In genomic region chr6:158561247-158561884, GRCh38 we compare ENCODE assay signal across 8 cellular contexts. TPM values are rescaled to one million over a fixed set of nuclear protein-coding genes. Genes with fewer than 3 reads are reported as not detected.
DNase-seq lines count a peak whose midpoint lies in the region; ATAC-seq and TF ChIP-seq lines count a peak whose summit lies in the region.

No MANE protein-coding gene starts in this region.

- H3K36me3 ChIP-seq in GM06990 (ENCODE audit: control insufficient read depth, insufficient read depth, low read length) (no peaks in the 10 kb centered on the region), SJSA1 (peaks cover 14% of the 10 kb centered on the region), psoas muscle (ENCODE audit: insufficient read depth in 1 of 2, low read depth in 1 of 2) (no peaks in the 10 kb centered on the region)

- peaks cover 5% of the 10 kb centered on the region for H3K9me3 ChIP-seq in SJSA1 (replicated peaks)
- no peaks in the 10 kb centered on the region for H3K9me3 ChIP-seq in psoas muscle

- H3K27ac ChIP-seq in SJSA1 (no peak overlapping the region), psoas muscle (no peak overlapping the region)

- intact Hi-C loops in psoas muscle (cut with DNase I) = no loop called here

- no peak for DNase-seq in GM06990 (ENCODE audit: extremely low read depth, insufficient read length)
- no peak for DNase-seq in SJSA1 (ENCODE audit: low read depth in 1 of 2, low spot score in 2 of 2)
- DNase-seq in fibroblast of mammary gland (ENCODE audit: low read depth) = no peak
- DNase-seq in psoas muscle = no peak
- DNase-seq in NCI-H1417 treated with DMSO at 0.1 percent for 48 hours (lab: John Stamatoyannopoulos, UW) = no peak

- H3K4me3 ChIP-seq in GM06990 (replicated peaks; ENCODE audit: low read depth, low read length) (peak overlapping the region; percentile 84), SJSA1 (peak overlapping the region; percentile 97), fibroblast of mammary gland (ENCODE audit: control insufficient read depth, low read depth, low read length) (peak overlapping the region; percentile 71), psoas muscle (peak overlapping the region; percentile 95)

- H3K27me3 ChIP-seq in GM06990 (replicated peaks; ENCODE audit: control insufficient read depth, insufficient read depth, low read length) = no peaks in the 10 kb centered on the region
- no peaks in the 10 kb centered on the region for H3K27me3 ChIP-seq in SJSA1 (replicated peaks)
- no peaks in the 10 kb centered on the region for H3K27me3 ChIP-seq in psoas muscle (ENCODE audit: insufficient read depth in 3 of 3, low read length in 2 of 3)

- WGBS in psoas muscle, 3 donors = 50 to 70% (median 54%) methylated on average over 14 of the region's 14 CpGs

- no peak for TF ChIP-seq CTCF in GM06990 (IDR thresholded peaks at IDR 0.05; ENCODE audit: insufficient read depth, low read length, poor library complexity, severe bottlenecking)
- no peak for TF ChIP-seq CTCF in fibroblast of mammary gland (conservative IDR thresholded peaks at IDR 0.05; ENCODE audit: control insufficient read depth, insufficient read depth, low read depth, low read length)
- no peak for TF ChIP-seq CTCF in psoas muscle (IDR thresholded peaks at IDR 0.05)

- ATAC-seq in psoas muscle (no peak), GM21825 (IDR thresholded peaks at IDR 0.05; ENCODE audit: unreplicated experiment) (no peak), HG02885 (IDR thresholded peaks at IDR 0.05; ENCODE audit: poor library complexity, unreplicated experiment) (no peak), HG02763 (IDR thresholded peaks at IDR 0.05; ENCODE audit: unreplicated experiment) (no peak)

- H3K4me1 ChIP-seq in SJSA1 (replicated peaks) = peaks cover 26% of the 10 kb centered on the region
- H3K4me1 ChIP-seq in psoas muscle = peaks cover 19% of the 10 kb centered on the region

RNA-seq across cellular contexts. Expression of gene TMEM181, which starts 1.5 kb away (rescaled TPM):
- total RNA-seq in SJSA1 (2014; rRNA removed; shearing (Covaris generic)) = 28.4 and 41.3 TPM in 2 replicates
- 10 to 100 TPM in 3 of 4 donors, 1 to 10 TPM in 1; 7.8 to 12.9 (median 11.5) TPM for total RNA-seq in psoas muscle
- 10 to 100 TPM in 2 of 3 donors, 1 to 10 TPM in 1; 6.8 to 16.2 (median 13.2) TPM for polyA plus RNA-seq in psoas muscle
